ENCODE assay signal across 11 cellular contexts in the genomic region with DNA sequence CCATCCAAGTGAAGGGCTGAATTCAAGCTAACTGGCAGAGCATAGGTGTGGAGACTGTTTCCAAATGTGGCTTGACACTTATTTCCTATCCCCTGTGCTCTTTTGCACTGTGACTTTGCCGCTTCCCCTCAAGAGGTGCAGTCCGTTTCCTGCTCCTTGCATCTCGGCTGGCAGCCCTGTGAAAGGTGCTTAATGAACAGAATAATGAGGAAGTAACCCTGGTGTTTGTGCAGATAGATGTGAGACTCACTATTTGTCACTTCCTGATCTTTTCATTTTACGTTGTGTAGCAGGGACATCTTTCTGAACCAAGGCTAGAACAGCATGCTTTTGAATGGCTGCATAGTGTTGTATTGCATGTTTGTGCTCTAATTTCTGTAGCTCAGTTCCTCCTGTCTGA.
A peak's percentile ranks its signal among the peaks of the same experiment; 100 is the strongest.
DNase-seq lines count a peak whose midpoint lies in the region; ATAC-seq and TF ChIP-seq lines count a peak whose summit lies in the region.
"Had no signal": no experiment of that assay in that cellular context is flagged by ENCODE, and none has a peak within 500 bp of the region (broad histone marks: within the 10 kb centered on the region; RNA-seq: fewer than 3 reads in every experiment).

No MANE protein-coding gene starts in this region.

- no peak for TF ChIP-seq POLR2A in esophagus muscularis mucosa (IDR thresholded peaks at IDR 0.05; ENCODE audit: low read depth)

- DNase-seq in AML-193 (lab: John Stamatoyannopoulos, UW) (peak; percentile 54), KBM-7 (peak; percentile 77), esophagus muscularis mucosa (ENCODE audit: extremely low spot score) (no peak), amygdala (lab: John Stamatoyannopoulos, UW) (no peak), GM10266 (ENCODE audit: extremely low spot score) (no peak)
- DNase-seq in activated T-helper 2 cell treated with anti-CD3 and anti-CD28 coated beads, Interferon-gamma antibody, Interleukin-2, Interleukin-4, amounts not matched to agents 10 μg/mL and 5 μg/mL and 100 μg/mL, durations not matched to agents 14 hours and 24 hours and 36 hours (ENCODE audit: low spot score), result no peak
- DNase-seq: CD4-positive, alpha-beta memory T cell; NCI-H226; stimulated activated CD4-positive, alpha-beta T cell treated with anti-CD3 and anti-CD28 coated beads, Interleukin-4, amount 100 ng/mL, for 4 hours had no signal

- in situ Hi-C loops in KBM-7 (cut with MboI; ENCODE audit: low pct_unique_long_range_greater_than_20kb, low sequenced_read_pairs), result no loop called here

- peak; percentile 60 for ATAC-seq in GM18858 (IDR thresholded peaks at IDR 0.05; ENCODE audit: unreplicated experiment)
- ATAC-seq in HG03139 (IDR thresholded peaks at IDR 0.05; ENCODE audit: unreplicated experiment), result no peak

- H3K36me3 ChIP-seq in esophagus muscularis mucosa, result peaks cover 36 to 91% (median 65%) of the 10 kb centered on the region in 4 donors

- no peaks in the 10 kb centered on the region for H3K27me3 ChIP-seq in esophagus muscularis mucosa

- peaks cover 10% of the 10 kb centered on the region for H3K4me1 Mint-ChIP-seq in activated T-helper 2 cell treated with anti-CD3 and anti-CD28 coated beads, Interferon-gamma antibody, Interleukin-2, Interleukin-4, amounts not matched to agents 10 μg/mL and 5 μg/mL and 100 μg/mL, durations not matched to agents 14 hours and 24 hours and 36 hours (ENCODE audit: low read depth)

- no peak for TF ChIP-seq EP300 in esophagus muscularis mucosa (IDR thresholded peaks at IDR 0.05)

- no peak overlapping the region for H3K4me3 ChIP-seq in esophagus muscularis mucosa

- no peaks in the 10 kb centered on the region for H3K4me1 ChIP-seq in esophagus muscularis mucosa

- H3K36me3 Mint-ChIP-seq in activated T-helper 2 cell treated with anti-CD3 and anti-CD28 coated beads, Interferon-gamma antibody, Interleukin-2, Interleukin-4, amounts not matched to agents 10 μg/mL and 5 μg/mL and 100 μg/mL, durations not matched to agents 14 hours and 24 hours and 36 hours (ENCODE audit: low read depth), result peaks cover 78% of the 10 kb centered on the region

- 72% methylated on average over 4 of the region's 4 CpGs for WGBS in esophagus muscularis mucosa

- no peak for TF ChIP-seq CTCF in esophagus muscularis mucosa (IDR thresholded peaks at IDR 0.05)
- TF ChIP-seq CTCF in GM10266 (IDR thresholded peaks at IDR 0.05; ENCODE audit: control insufficient read depth, insufficient read depth, low read depth, missing control alignments), result no peak

- intact Hi-C loops in activated T-helper 2 cell treated with anti-CD3 and anti-CD28 coated beads, Interferon-gamma antibody, Interleukin-2, Interleukin-4, amounts not matched to agents 10 μg/mL and 5 μg/mL and 100 μg/mL, durations not matched to agents 14 hours and 24 hours and 36 hours (cut with micrococcal nuclease), result loop anchor here (5.0 kb wide), 1 partner anchor 60 kb away; a partner anchor contains a TSS
- intact Hi-C loops in esophagus muscularis mucosa (cut with DNase I), result no loop called here

- no peak overlapping the region for H3K4me3 Mint-ChIP-seq in activated T-helper 2 cell treated with anti-CD3 and anti-CD28 coated beads, Interferon-gamma antibody, Interleukin-2, Interleukin-4, amounts not matched to agents 10 μg/mL and 5 μg/mL and 100 μg/mL, durations not matched to agents 14 hours and 24 hours and 36 hours (ENCODE audit: low read depth)

- H3K27ac Mint-ChIP-seq in activated T-helper 2 cell treated with anti-CD3 and anti-CD28 coated beads, Interferon-gamma antibody, Interleukin-2, Interleukin-4, amounts not matched to agents 10 μg/mL and 5 μg/mL and 100 μg/mL, durations not matched to agents 14 hours and 24 hours and 36 hours, result peak overlapping the region; percentile 52

- no peaks in the 10 kb centered on the region for H3K9me3 Mint-ChIP-seq in activated T-helper 2 cell treated with anti-CD3 and anti-CD28 coated beads, Interferon-gamma antibody, Interleukin-2, Interleukin-4, amounts not matched to agents 10 μg/mL and 5 μg/mL and 100 μg/mL, durations not matched to agents 14 hours and 24 hours and 36 hours
- H3K9me3 Mint-ChIP-seq: CD4-positive, alpha-beta memory T cell had no signal

- no peaks in the 10 kb centered on the region for H3K9me3 ChIP-seq in esophagus muscularis mucosa

- H3K27ac ChIP-seq in esophagus muscularis mucosa (replicated peaks in 1 of 4), result no peak overlapping the region

- no peaks in the 10 kb centered on the region for H3K27me3 Mint-ChIP-seq in activated T-helper 2 cell treated with anti-CD3 and anti-CD28 coated beads, Interferon-gamma antibody, Interleukin-2, Interleukin-4, amounts not matched to agents 10 μg/mL and 5 μg/mL and 100 μg/mL, durations not matched to agents 14 hours and 24 hours and 36 hours (ENCODE audit: low read depth)
- H3K27me3 Mint-ChIP-seq: CD4-positive, alpha-beta memory T cell had no signal

Comparison
In these comparisons a context has a peak if more than half of its experiments do, and no peak if none do; other contexts are left out.
1. DNase-seq: peak in AML-193 (2 of 2) and KBM-7 (single experiment); none in activated T-helper 2 cell treated with anti-CD3 and anti-CD28 coated beads, Interferon-gamma antibody, Interleukin-2, Interleukin-4, amounts not matched to agents 10 μg/mL and 5 μg/mL and 100 μg/mL, durations not matched to agents 14 hours and 24 hours and 36 hours (single experiment), esophagus muscularis mucosa (single experiment), amygdala (0 of 56) and GM10266 (single experiment).